In genomic region chr16:74575175-74575804, GRCh38 we compare ENCODE assay signal across 19 cellular contexts. TPM values are rescaled to one million over a fixed set of nuclear protein-coding genes. Genes with fewer than 3 reads are reported as not detected.
A peak's percentile ranks its signal among the peaks of the same experiment; 100 is the strongest.
DNase-seq lines count a peak whose midpoint lies in the region; ATAC-seq and TF ChIP-seq lines count a peak whose summit lies in the region.
"Had no signal": no experiment of that assay in that cellular context is flagged by ENCODE, and none has a peak within 500 bp of the region (broad histone marks: within the 10 kb centered on the region; RNA-seq: fewer than 3 reads in every experiment).

No MANE protein-coding gene starts in this region.

- H3K27ac Mint-ChIP-seq in endodermal cell, result peak overlapping the region; percentile 30
- peak overlapping the region; percentile 78 for H3K27ac Mint-ChIP-seq in neural progenitor cell
- H3K27ac Mint-ChIP-seq: activated CD4-positive, alpha-beta T cell treated with anti-CD3 and anti-CD28 coated beads, Interleukin-2, amount 10 ng/mL, durations not matched to agents 24 days and 14 days had no signal

- no peaks in the 10 kb centered on the region for H3K27me3 Mint-ChIP-seq in endodermal cell (ENCODE audit: insufficient read depth)
- no peaks in the 10 kb centered on the region for H3K27me3 Mint-ChIP-seq in neural progenitor cell (ENCODE audit: insufficient read depth, low read depth)
- H3K27me3 Mint-ChIP-seq: activated CD4-positive, alpha-beta T cell treated with anti-CD3 and anti-CD28 coated beads, Interleukin-2, amount 10 ng/mL, durations not matched to agents 24 days and 14 days had no signal

- H3K36me3 ChIP-seq in SK-N-SH (replicated peaks in 1 of 2; ENCODE audit: control insufficient read depth in 1 of 2, insufficient read depth in 2 of 2, low read length in 1 of 2) (no peaks in the 10 kb centered on the region), endodermal cell (ENCODE audit: control insufficient read depth, insufficient read depth, low read length) (no peaks in the 10 kb centered on the region), neural progenitor cell (no peaks in the 10 kb centered on the region)

- H3K9me3 Mint-ChIP-seq in endodermal cell, result no peaks in the 10 kb centered on the region
- peaks cover 2% of the 10 kb centered on the region for H3K9me3 Mint-ChIP-seq in neural progenitor cell
- H3K9me3 Mint-ChIP-seq: activated CD4-positive, alpha-beta T cell treated with anti-CD3 and anti-CD28 coated beads, Interleukin-2, amount 10 ng/mL, durations not matched to agents 24 days and 14 days had no signal

- in situ Hi-C loops in ACHN (cut with HindIII; ENCODE audit: low pct_ligation_motif_present, low pct_unique_long_range_greater_than_20kb, low sequenced_read_pairs), result no loop called here

- POLR2A ChIA-PET in SK-N-SH (lab: Yijun Ruan, JAX), result interaction anchor here (1.2 kb wide), 1 partner anchor 32 kb away, joined by 4 read pairs; the partner anchor contains the start of gene GLG1

- H3K27ac ChIP-seq in SK-N-SH (ENCODE audit: low read depth in 2 of 2, low read length in 1 of 2) (no peak overlapping the region), endodermal cell (ENCODE audit: low read depth, low read length) (no peak overlapping the region), neural progenitor cell (peak overlapping the region; percentile 7)
- H3K27ac ChIP-seq: KMS-11 had no signal

- TF ChIP-seq RAD21 in SK-N-SH (IDR thresholded peaks at IDR 0.05; ENCODE audit: low read length), result no peak

- H3K4me1 ChIP-seq in SK-N-SH (ENCODE audit: control insufficient read depth in 1 of 2, insufficient read depth in 2 of 2, low read depth in 1 of 2, low read length in 1 of 2), result peaks cover 10 to 36% of the 10 kb centered on the region in 2 experiments
- no peaks in the 10 kb centered on the region for H3K4me1 ChIP-seq in endodermal cell (ENCODE audit: control insufficient read depth, insufficient read depth, low read length)
- H3K4me1 ChIP-seq in neural progenitor cell, result no peaks in the 10 kb centered on the region

- H4K20me1 ChIP-seq in SK-N-SH (ENCODE audit: insufficient read depth) (peaks cover 64% of the 10 kb centered on the region), neural progenitor cell (ENCODE audit: low read depth) (peaks cover 92% of the 10 kb centered on the region)

- WGBS in SK-N-SH (ENCODE audit: low lambda C conversion rate), result 95% methylated on average over 7 of the region's 7 CpGs
- 91 to 100% methylated on average over 1 to 6 of the region's 7 CpGs for WGBS in endodermal cell (ENCODE audit: insufficient coverage in 1 of 2, insufficient read length in 1 of 2), 2 experiments

- TF ChIP-seq CTCF in SK-N-SH (IDR thresholded peaks at IDR 0.05) (peak; percentile 27; the same call in 1 of the 2 replicates), endodermal cell (conservative IDR thresholded peaks at IDR 0.05) (peak; percentile 38), neural progenitor cell (IDR thresholded peaks at IDR 0.05) (no peak)

- H3K4me3 ChIP-seq in SK-N-SH (ENCODE audit: low read depth in 2 of 2, low read length in 1 of 2) (no peak overlapping the region), endodermal cell (ENCODE audit: low read length) (no peak overlapping the region), neural progenitor cell (no peak overlapping the region)
- H3K4me3 ChIP-seq: BLaER1 treated with 17β-estradiol and CSF1 and Interleukin-3, amounts not matched to agents 10 nM and 100 nM had no signal

- ATAC-seq in SK-N-SH treated with all-trans-retinoic acid at 6 μM for 48 hours (no peak), HG03520 (IDR thresholded peaks at IDR 0.05; ENCODE audit: unreplicated experiment) (no peak)

- H3K79me2 ChIP-seq in SK-N-SH (ENCODE audit: insufficient read depth), result peaks cover 91% of the 10 kb centered on the region
- peaks cover 98% of the 10 kb centered on the region for H3K79me2 ChIP-seq in neural progenitor cell (ENCODE audit: low read depth)

- no peaks in the 10 kb centered on the region for H3K9me2 ChIP-seq in SK-N-SH

- H3K4me1 Mint-ChIP-seq in endodermal cell (peaks cover 16% of the 10 kb centered on the region), neural progenitor cell (peaks cover 25% of the 10 kb centered on the region)

- H3K9ac ChIP-seq in SK-N-SH, result no peak overlapping the region
- H3K9ac ChIP-seq in endodermal cell (ENCODE audit: extremely low read depth, low read length, poor library complexity, severe bottlenecking), result no peak overlapping the region
- no peak overlapping the region for H3K9ac ChIP-seq in neural progenitor cell
- H3K9ac ChIP-seq: BLaER1 treated with 17β-estradiol and CSF1 and Interleukin-3, amounts not matched to agents 10 nM and 100 nM; KMS-11 had no signal

- CTCF ChIA-PET in SK-N-SH (lab: Yijun Ruan, JAX), result interaction anchor here (0.7 to 1.1 kb wide), 2 partner anchors 9 to 26 kb away, joined by 3 to 5 read pairs; no protein-coding TSS in a partner anchor

- H2AFZ ChIP-seq in SK-N-SH (ENCODE audit: low read depth) (no peak overlapping the region), neural progenitor cell (replicated peaks) (no peak overlapping the region)

- no peak overlapping the region for H3K4me2 ChIP-seq in SK-N-SH
- H3K4me2 ChIP-seq in neural progenitor cell, result no peak overlapping the region

- TF ChIP-seq EP300 in SK-N-SH (IDR thresholded peaks at IDR 0.05; ENCODE audit: borderline replicate concordance in 1 of 2, low read depth in 1 of 2, low read length in 1 of 2), result no peak

- H3K36me3 Mint-ChIP-seq in endodermal cell (ENCODE audit: low read depth), result no peaks in the 10 kb centered on the region
- H3K36me3 Mint-ChIP-seq in neural progenitor cell, result no peaks in the 10 kb centered on the region

- no peak overlapping the region for H3K4me3 Mint-ChIP-seq in endodermal cell
- H3K4me3 Mint-ChIP-seq in neural progenitor cell, result no peak overlapping the region
- H3K4me3 Mint-ChIP-seq: activated CD4-positive, alpha-beta T cell treated with anti-CD3 and anti-CD28 coated beads, Interleukin-2, amount 10 ng/mL, durations not matched to agents 24 days and 14 days had no signal

- H3F3A ChIP-seq in SK-N-SH (replicated peaks; ENCODE audit: insufficient read depth) (peaks cover 29% of the 10 kb centered on the region), neural progenitor cell (ENCODE audit: low read depth) (no peaks in the 10 kb centered on the region)

- DNase-seq in SK-N-SH (no peak), NAMALWA (ENCODE audit: low spot score) (peak; percentile 46), endodermal cell (no peak), neural progenitor cell (ENCODE audit: low spot score) (no peak), ACHN (no peak), middle frontal gyrus (ENCODE audit: extremely low spot score, low spot score) (no peak)
- DNase-seq: 8988T; activated CD4-positive, alpha-beta T cell treated with anti-CD3 and anti-CD28 coated beads, Interleukin-2, amount 10 ng/mL, durations not matched to agents 24 days and 14 days; activated gamma-delta T cell treated with Interleukin-2 at 50 U/mL for 16 hours; DMS153; foreskin fibroblast; mesenchymal stem cell; NCI-H1048; NCI-H2029; stimulated activated CD4-positive, alpha-beta T cell treated with anti-CD3 and anti-CD28 coated beads, Interleukin-12 subunit alpha, Interleukin-12 subunit beta, amount 100 ng/mL, for 4 hours had no signal

- H3K27me3 ChIP-seq in SK-N-SH (ENCODE audit: insufficient read depth), result no peaks in the 10 kb centered on the region
- no peaks in the 10 kb centered on the region for H3K27me3 ChIP-seq in endodermal cell (ENCODE audit: control insufficient read depth, insufficient read depth, low read length, poor library complexity, severe bottlenecking)
- no peaks in the 10 kb centered on the region for H3K27me3 ChIP-seq in neural progenitor cell
- H3K27me3 ChIP-seq: BLaER1 treated with 17β-estradiol and CSF1 and Interleukin-3, amounts not matched to agents 10 nM and 100 nM had no signal

- H3K9me3 ChIP-seq in SK-N-SH (no peaks in the 10 kb centered on the region), endodermal cell (ENCODE audit: control insufficient read depth, low read length) (no peaks in the 10 kb centered on the region), neural progenitor cell (ENCODE audit: low read depth) (no peaks in the 10 kb centered on the region)
- H3K9me3 ChIP-seq: BLaER1 treated with 17β-estradiol and CSF1 and Interleukin-3, amounts not matched to agents 10 nM and 100 nM had no signal

TF ChIP-seq in SK-N-SH, 30 proteins besides CTCF, POLR2A, EP300 and RAD21 (continues in another document):
- TF ChIP-seq FOXJ3 (CRISPR knock-in tag; IDR thresholded peaks at IDR 0.05) (no peak), FOXM1 (IDR thresholded peaks at IDR 0.05; ENCODE audit: low read depth) (no peak), JUND (IDR thresholded peaks at IDR 0.05) (no peak), POLR2AphosphoS5 (IDR thresholded peaks at IDR 0.05; ENCODE audit: low read depth, low read length) (no peak), NRF1 (IDR thresholded peaks at IDR 0.05; ENCODE audit: low read depth, low read length) (no peak), MAX (IDR thresholded peaks at IDR 0.05; ENCODE audit: low read depth) (no peak), MEF2A (IDR thresholded peaks at IDR 0.05; ENCODE audit: borderline replicate concordance, low read depth) (no peak)

TF ChIP-seq in SK-N-SH treated with all-trans-retinoic acid at 6 μM for 48 hours, 23 proteins besides CTCF, POLR2A, EP300 and RAD21 (continues in another document):
- no peak for TF ChIP-seq CREB5 (CRISPR knock-in tag; IDR thresholded peaks at IDR 0.05; ENCODE audit: low read depth)
- TF ChIP-seq ZNF565 (CRISPR knock-in tag; conservative IDR thresholded peaks at IDR 0.05; ENCODE audit: low read depth), result no peak
- TF ChIP-seq TCF4 (CRISPR knock-in tag; IDR thresholded peaks at IDR 0.05; ENCODE audit: borderline replicate concordance), result no peak

RNA-seq across cellular contexts. Expression of gene GLG1, which starts 31.6 kb away (rescaled TPM):
- polyA plus RNA-seq in SK-N-SH (2012; rRNA removed), result 61.6 and 71.1 TPM in 2 replicates
- 68.1 and 72.7 TPM in 2 replicates for polyA plus RNA-seq in SK-N-SH (2012; cell fraction: cytosol; rRNA removed)
- polyA plus RNA-seq in SK-N-SH (2012; cell fraction: nucleus; rRNA removed), result 73.9 and 96.3 TPM in 2 replicates
- 100 to 1,000 TPM; 120 to 136 TPM for total RNA-seq in endodermal cell
- 94.6 TPM for polyA plus RNA-seq in endodermal cell (2013, experiment 1 of 2)
- 93.6 TPM for polyA plus RNA-seq in endodermal cell (2013, experiment 2 of 2)
- 117 and 138 TPM in 2 replicates for total RNA-seq in neural progenitor cell (ENCODE audit: low replicate concordance)
